Comparison of ENCODE assay signal across 18 cellular contexts in genomic region chrX:96994088-96994487, GRCh38.
DNase-seq lines count a peak whose midpoint lies in the region; ATAC-seq and TF ChIP-seq lines count a peak whose summit lies in the region.
"Had no signal": no experiment of that assay in that cellular context is flagged by ENCODE, and none has a peak within 500 bp of the region (broad histone marks: within the 10 kb centered on the region; RNA-seq: fewer than 3 reads in every experiment).

No MANE protein-coding gene starts in this region.

- no peaks in the 10 kb centered on the region for H4K20me1 ChIP-seq in OCI-LY3 (ENCODE audit: insufficient read depth, low read length)

- TF ChIP-seq CTCF in CD14-positive monocyte (IDR thresholded peaks at IDR 0.05): no peak
- no peak for TF ChIP-seq CTCF in OCI-LY3 (IDR thresholded peaks at IDR 0.05; ENCODE audit: low read depth, low read length)

- H3K4me2 ChIP-seq in OCI-LY3 (ENCODE audit: low read length): peak overlapping the region; percentile 56

- peaks cover 11% of the 10 kb centered on the region for H3K4me1 ChIP-seq in OCI-LY3 (ENCODE audit: low read length)

- H3K27me3 ChIP-seq in OCI-LY3 (ENCODE audit: low read depth, low read length): no peaks in the 10 kb centered on the region

- H3K4me3 Mint-ChIP-seq in CD14-positive monocyte: peak overlapping the region in 1 of 2 donors; percentile 10

- H3K27me3 Mint-ChIP-seq in CD14-positive monocyte (ENCODE audit: low read depth in 3 of 3): peaks cover 0 to 3% (median 0%) of the 10 kb centered on the region in 3 donors

- H3K36me3 Mint-ChIP-seq in CD14-positive monocyte: peaks cover 5 to 6% of the 10 kb centered on the region in 2 donors

- peak; percentile 64 for ATAC-seq in HG03378 (IDR thresholded peaks at IDR 0.05; ENCODE audit: unreplicated experiment)
- no peak for ATAC-seq in HG03521 (IDR thresholded peaks at IDR 0.05; ENCODE audit: unreplicated experiment)
- ATAC-seq: HCT116 had no signal

- no peak overlapping the region for H3K9ac ChIP-seq in OCI-LY3 (ENCODE audit: low read length)
- H3K9ac ChIP-seq: GM23248 had no signal

- DNase-seq in CD14-positive monocyte (ENCODE audit: low spot score) (no peak), kidney glomerular epithelial cell (lab: John Stamatoyannopoulos, UW) (peak; percentile 10), caudate nucleus (lab: John Stamatoyannopoulos, UW) (no peak), NCI-H1930 (lab: John Stamatoyannopoulos, UW) (no peak), COLO829 (ENCODE audit: low spot score) (no peak)
- DNase-seq: C1 segment of cervical spinal cord; COR-L47; DMS153; GM23248; NCI-H1417; NCI-H2029 treated with DMSO at 0.1 percent for 48 hours; NCI-H2171 treated with DMSO at 0.1 percent for 48 hours; NCI-H446 treated with DMSO at 0.1 percent for 48 hours; NK-92 treated with Interleukin-12 subunit alpha and Interleukin-12 subunit beta, amount 100 ng/mL, for 24 hours had no signal

- H3K27ac ChIP-seq in OCI-LY3 (ENCODE audit: low read length): peak overlapping the region; percentile 4; the same call in 1 of the 2 replicates
- H3K27ac ChIP-seq in caudate nucleus (ENCODE audit: low read depth, low read length): no peak overlapping the region
- H3K27ac ChIP-seq: GM23248 had no signal

- H3K4me1 Mint-ChIP-seq in CD14-positive monocyte: peaks cover 13% of the 10 kb centered on the region

- H2AFZ ChIP-seq in OCI-LY3 (ENCODE audit: low read depth, low read length): no peak overlapping the region
- H2AFZ ChIP-seq: GM23248 had no signal

- H3K79me2 ChIP-seq in OCI-LY3 (ENCODE audit: low read length): no peaks in the 10 kb centered on the region

- no peaks in the 10 kb centered on the region for H3K36me3 ChIP-seq in OCI-LY3 (replicated peaks; ENCODE audit: low read depth, low read length)

- intact Hi-C loops in CD14-positive monocyte (cut with micrococcal nuclease): no loop called here

- H3K4me3 ChIP-seq in OCI-LY3 (ENCODE audit: low read length): peak overlapping the region; percentile 31; the same call in 1 of the 2 replicates
- H3K4me3 ChIP-seq: GM23248 had no signal

- H3K27ac Mint-ChIP-seq in CD14-positive monocyte: peak overlapping the region; percentile 27 to 73 (median 58)

- peaks cover 0 to 7% (median 0%) of the 10 kb centered on the region in 7 donors for H3K9me3 Mint-ChIP-seq in CD14-positive monocyte

- no peaks in the 10 kb centered on the region for H3K9me3 ChIP-seq in OCI-LY3 (ENCODE audit: insufficient read depth, low read length)
